8 cellular contexts compared by ENCODE assay signal in the genomic region with DNA sequence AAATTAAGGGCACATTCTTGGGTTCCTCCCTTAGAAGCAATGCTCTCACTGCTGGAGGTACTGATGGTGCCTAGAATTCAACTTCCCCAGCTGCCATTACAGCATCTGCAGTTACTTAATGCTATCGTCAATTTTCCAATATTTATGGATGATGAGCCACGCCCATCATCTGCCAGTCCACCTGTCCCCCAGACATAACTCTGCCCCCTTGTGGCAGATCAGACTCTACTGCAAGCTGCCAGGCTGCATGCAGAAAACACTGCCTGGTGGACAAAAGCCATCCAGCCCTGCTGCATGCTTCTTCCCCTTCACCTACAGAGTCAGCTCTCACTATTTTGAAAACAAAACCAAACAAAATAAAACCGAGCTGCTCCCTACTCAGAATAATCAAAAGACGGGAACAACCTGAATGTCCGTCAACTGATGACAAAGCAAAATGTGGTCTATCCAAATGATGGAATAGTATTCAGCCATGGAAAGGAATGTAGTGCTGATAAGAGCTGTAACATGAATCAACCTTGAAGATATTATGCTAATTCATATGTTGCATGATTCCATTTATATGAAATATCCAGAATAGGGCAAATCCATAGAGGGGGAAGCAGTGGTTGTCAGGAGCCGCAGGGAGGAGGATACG.
DNase-seq lines count a peak whose midpoint lies in the region; ATAC-seq, FAIRE-seq and TF ChIP-seq lines count a peak whose summit lies in the region.

No MANE protein-coding gene starts in this region.

- H3K4me3 ChIP-seq in AG09309 (ENCODE audit: control insufficient read depth, low read depth, low read length) (no peak overlapping the region), WI38 (ENCODE audit: low read depth, low read length) (no peak overlapping the region)

- ATAC-seq in HG02623 (IDR thresholded peaks at IDR 0.05; ENCODE audit: unreplicated experiment), result peak; percentile 62

- peaks cover 3% of the 10 kb centered on the region for H3K9me3 Mint-ChIP-seq in glutamatergic neuron (ENCODE audit: unreplicated experiment)

- FAIRE-seq in GM12892 (lab: Jason Lieb, UNC), result peak; percentile 81

- no peak for TF ChIP-seq POLR2A in GM12892 (IDR thresholded peaks at IDR 0.05; ENCODE audit: low read depth, low read length)

- H3K4me3 Mint-ChIP-seq in glutamatergic neuron (ENCODE audit: unreplicated experiment), result no peak overlapping the region

- H3K27me3 Mint-ChIP-seq in glutamatergic neuron (ENCODE audit: unreplicated experiment), result peaks cover 4% of the 10 kb centered on the region

- no peak overlapping the region for H3K27ac Mint-ChIP-seq in glutamatergic neuron (ENCODE audit: unreplicated experiment)

- no peaks in the 10 kb centered on the region for H3K36me3 Mint-ChIP-seq in glutamatergic neuron (ENCODE audit: unreplicated experiment)

- DNase-seq in AG09309 (ENCODE audit: low read depth), result no peak
- DNase-seq in GM12892 (ENCODE audit: insufficient read length), result peak; percentile 31
- DNase-seq in NAMALWA (ENCODE audit: low spot score), result peak; percentile 86
- peak; percentile 56 for DNase-seq in glutamatergic neuron
- peak; percentile 17 to 51 (median 23) for DNase-seq in stimulated activated CD4-positive, alpha-beta T cell treated with anti-CD3 and anti-CD28 coated beads, TNF-alpha, amount 100 ng/mL, for 48 hours (ENCODE audit: low read depth in 3 of 3)
- no peak for DNase-seq in middle frontal gyrus (ENCODE audit: extremely low spot score, low spot score)

- peak; percentile 81 for TF ChIP-seq CTCF in AG09309 (IDR thresholded peaks at IDR 0.05; ENCODE audit: control insufficient read depth, insufficient read depth, low read depth, low read length, missing control alignments)
- peak; percentile 70 for TF ChIP-seq CTCF in WI38 (IDR thresholded peaks at IDR 0.05; ENCODE audit: low read depth, low read length)
- peak; percentile 85 for TF ChIP-seq CTCF in glutamatergic neuron (IDR thresholded peaks at IDR 0.05; ENCODE audit: partially characterized antibody, unreplicated experiment)

- H3K4me1 Mint-ChIP-seq in glutamatergic neuron (ENCODE audit: low read depth, unreplicated experiment), result peaks cover 8% of the 10 kb centered on the region

Comparison
In these comparisons a context has a peak if more than half of its experiments do, and no peak if none do; other contexts are left out.
1. DNase-seq: peak in GM12892 (single experiment), NAMALWA (single experiment), glutamatergic neuron (single experiment) and stimulated activated CD4-positive, alpha-beta T cell treated with anti-CD3 and anti-CD28 coated beads, TNF-alpha, amount 100 ng/mL, for 48 hours (3 of 3); none in AG09309 (single experiment) and middle frontal gyrus (single experiment).
2. Peak in every context shown above with its lines, with median percentiles within 50 percentile points of each other: CTCF ChIP-seq.